ENCODE assay signal across 1 cellular context in genomic region chr11:32671051-32671450, GRCh38.
TF ChIP-seq lines count a peak whose summit lies in the region.

No MANE protein-coding gene starts in this region.

TF ChIP-seq in SK-N-SH treated with all-trans-retinoic acid at 6 μM for 48 hours, 23 proteins besides CTCF, POLR2A, EP300 and RAD21 (continued from another document):
- TF ChIP-seq CREB5 (CRISPR knock-in tag; IDR thresholded peaks at IDR 0.05; ENCODE audit: low read depth) (0 out of 2 replicates have a peak, but pooled peaks have one; percentile 45), ZFP3 (CRISPR knock-in tag; IDR thresholded peaks at IDR 0.05) (no peak), ISL1 (CRISPR knock-in tag; IDR thresholded peaks at IDR 0.05) (peak; percentile 94)
